In genomic region chr15:70375586-70375985, GRCh38 we compare ENCODE assay signal across 26 cellular contexts.
DNase-seq lines count a peak whose midpoint lies in the region; ATAC-seq, FAIRE-seq and TF ChIP-seq lines count a peak whose summit lies in the region.
"Had no signal": no experiment of that assay in that cellular context is flagged by ENCODE, and none has a peak within 500 bp of the region (broad histone marks: within the 10 kb centered on the region; RNA-seq: fewer than 3 reads in every experiment).

No MANE protein-coding gene starts in this region.

- H3K9me3 ChIP-seq in breast epithelium = no peaks in the 10 kb centered on the region
- H3K9me3 ChIP-seq in keratinocyte (ENCODE audit: control insufficient read depth, low read depth, low read length) = no peaks in the 10 kb centered on the region
- H3K9me3 ChIP-seq: ascending aorta, sigmoid colon had no signal

- no peaks in the 10 kb centered on the region for H4K20me1 ChIP-seq in keratinocyte (ENCODE audit: control insufficient read depth, extremely low read depth, insufficient read depth, low read length)

- H3K4me1 ChIP-seq in breast epithelium = peaks cover 9 to 23% of the 10 kb centered on the region in 2 donors
- peaks cover 39% of the 10 kb centered on the region for H3K4me1 ChIP-seq in keratinocyte (ENCODE audit: control insufficient read depth, extremely low read depth, insufficient read depth, low read length)

- H3K4me3 ChIP-seq in breast epithelium (peak overlapping the region in 1 of 3 donors; percentile 15), keratinocyte (ENCODE audit: control insufficient read depth in 2 of 3, extremely low read depth in 1 of 3, insufficient read depth in 2 of 3, low read depth in 1 of 3, low read length in 3 of 3) (no peak overlapping the region)
- H3K4me3 ChIP-seq: ascending aorta, K562, sigmoid colon had no signal

- dilution Hi-C loops in keratinocyte (cut with MboI; ENCODE audit: extremely low pct_ligation_motif_present, low sequenced_read_pairs) = no loop called here

- FAIRE-seq in keratinocyte (lab: Jason Lieb, UNC) = no peak
- FAIRE-seq: frontal cortex, GM19239, K562, TTC549 had no signal

- peak; percentile 9 for DNase-seq in activated T-cell treated with anti-CD3 and anti-CD28 coated beads, Interleukin-2, amount 50 U/mL, for 24 hours
- DNase-seq in activated T-cell treated with anti-CD3 and anti-CD28 coated beads, Interleukin-2, amount 50 U/mL, for 72 hours = no peak
- no peak for DNase-seq in breast epithelium (ENCODE audit: low spot score in 2 of 2)
- no peak for DNase-seq in keratinocyte (ENCODE audit: low read depth, low spot score)
- DNase-seq in type B pancreatic cell (ENCODE audit: extremely low spot score, unreplicated experiment) = peak; percentile 39
- no peak for DNase-seq in NCI-H1105 treated with DMSO at 0.1 percent for 48 hours (lab: John Stamatoyannopoulos, UW)
- no peak for DNase-seq in activated T-helper 1 cell treated with anti-CD3 and anti-CD28 coated beads, Interleukin-12 subunit alpha, Interleukin-12 subunit beta, Interleukin-2, Interleukin-4 antibody, amounts not matched to agents 30 ng/mL and 10 ng/mL and 1 ng/mL, durations not matched to agents 14 hours and 24 hours and 36 hours (ENCODE audit: low spot score)
- DNase-seq in DMS79 (lab: John Stamatoyannopoulos, UW) = no peak
- DNase-seq: activated CD4-positive, alpha-beta T cell treated with anti-CD3 and anti-CD28 coated beads for 1 hour; effector memory CD8-positive, alpha-beta T cell; GOT3; mesenchymal stem cell; natural killer cell; NCI-H1694; SIG-M5; substantia nigra; T-helper 1 cell had no signal

- no peaks in the 10 kb centered on the region for H3K9me1 ChIP-seq in keratinocyte (ENCODE audit: control insufficient read depth, extremely low read depth, insufficient read depth, low read length)

- H3K4me3 Mint-ChIP-seq in activated T-cell treated with anti-CD3 and anti-CD28 coated beads, Interleukin-2, amount 50 U/mL, for 24 hours = no peak overlapping the region
- H3K4me3 Mint-ChIP-seq in activated T-cell treated with anti-CD3 and anti-CD28 coated beads, Interleukin-2, amount 50 U/mL, for 72 hours = no peak overlapping the region
- peak overlapping the region; percentile 43 for H3K4me3 Mint-ChIP-seq in type B pancreatic cell
- no peak overlapping the region for H3K4me3 Mint-ChIP-seq in activated T-helper 1 cell treated with anti-CD3 and anti-CD28 coated beads, Interleukin-12 subunit alpha, Interleukin-12 subunit beta, Interleukin-2, Interleukin-4 antibody, amounts not matched to agents 30 ng/mL and 10 ng/mL and 1 ng/mL, durations not matched to agents 14 hours and 24 hours and 36 hours
- H3K4me3 Mint-ChIP-seq: activated CD8-positive, alpha-beta T cell treated with anti-CD3 and anti-CD28 coated beads, Interleukin-2, amount 10 ng/mL, durations not matched to agents 7 days and 5 days; effector memory CD8-positive, alpha-beta T cell; natural killer cell had no signal

- H3K4me1 Mint-ChIP-seq in activated T-cell treated with anti-CD3 and anti-CD28 coated beads, Interleukin-2, amount 50 U/mL, for 24 hours (ENCODE audit: low read depth) = no peaks in the 10 kb centered on the region
- no peaks in the 10 kb centered on the region for H3K4me1 Mint-ChIP-seq in activated T-cell treated with anti-CD3 and anti-CD28 coated beads, Interleukin-2, amount 50 U/mL, for 72 hours (ENCODE audit: low read depth)
- H3K4me1 Mint-ChIP-seq in type B pancreatic cell (ENCODE audit: unreplicated experiment) = peaks cover 27% of the 10 kb centered on the region
- no peaks in the 10 kb centered on the region for H3K4me1 Mint-ChIP-seq in activated T-helper 1 cell treated with anti-CD3 and anti-CD28 coated beads, Interleukin-12 subunit alpha, Interleukin-12 subunit beta, Interleukin-2, Interleukin-4 antibody, amounts not matched to agents 30 ng/mL and 10 ng/mL and 1 ng/mL, durations not matched to agents 14 hours and 24 hours and 36 hours (ENCODE audit: low read depth)

- H3K27ac ChIP-seq in breast epithelium (peak overlapping the region; percentile 61 to 75), keratinocyte (ENCODE audit: control insufficient read depth, insufficient read depth, low read length) (no peak overlapping the region)
- H3K27ac ChIP-seq: ascending aorta, C4-2B had no signal

- no peak for ATAC-seq in activated T-cell treated with anti-CD3 and anti-CD28 coated beads, Interleukin-2, amount 50 U/mL, for 72 hours (replicated peaks in 1 of 2)
- ATAC-seq: activated CD8-positive, alpha-beta T cell treated with anti-CD3 and anti-CD28 coated beads, Interleukin-2, amount 10 ng/mL, durations not matched to agents 7 days and 5 days; activated naive CD4-positive, alpha-beta T cell treated with anti-CD3 and anti-CD28 coated beads, Interleukin-2, amount 50 U/mL, for 72 hours; effector memory CD8-positive, alpha-beta T cell; K562; natural killer cell had no signal

- no peak for TF ChIP-seq POLR2A in breast epithelium (IDR thresholded peaks at IDR 0.05)

- H3K36me3 Mint-ChIP-seq in activated T-cell treated with anti-CD3 and anti-CD28 coated beads, Interleukin-2, amount 50 U/mL, for 24 hours (ENCODE audit: low read depth) = no peaks in the 10 kb centered on the region
- H3K36me3 Mint-ChIP-seq in activated T-cell treated with anti-CD3 and anti-CD28 coated beads, Interleukin-2, amount 50 U/mL, for 72 hours (ENCODE audit: insufficient read depth in 2 of 2) = no peaks in the 10 kb centered on the region
- no peaks in the 10 kb centered on the region for H3K36me3 Mint-ChIP-seq in type B pancreatic cell
- no peaks in the 10 kb centered on the region for H3K36me3 Mint-ChIP-seq in activated T-helper 1 cell treated with anti-CD3 and anti-CD28 coated beads, Interleukin-12 subunit alpha, Interleukin-12 subunit beta, Interleukin-2, Interleukin-4 antibody, amounts not matched to agents 30 ng/mL and 10 ng/mL and 1 ng/mL, durations not matched to agents 14 hours and 24 hours and 36 hours (ENCODE audit: low read depth)
- H3K36me3 Mint-ChIP-seq: activated naive CD4-positive, alpha-beta T cell treated with anti-CD3 and anti-CD28 coated beads, Interleukin-2, amount 50 U/mL, for 72 hours; natural killer cell had no signal

- H3K4me2 ChIP-seq in keratinocyte (ENCODE audit: control insufficient read depth, extremely low read depth, insufficient read depth, low read depth, low read length) = peak overlapping the region; percentile 56

- no peak overlapping the region for H2AFZ ChIP-seq in keratinocyte (ENCODE audit: control insufficient read depth, low read length)

- peaks cover 32% of the 10 kb centered on the region for H3K27me3 Mint-ChIP-seq in activated T-cell treated with anti-CD3 and anti-CD28 coated beads, Interleukin-2, amount 50 U/mL, for 24 hours
- H3K27me3 Mint-ChIP-seq in activated T-cell treated with anti-CD3 and anti-CD28 coated beads, Interleukin-2, amount 50 U/mL, for 72 hours (ENCODE audit: low read depth) = peaks cover 29% of the 10 kb centered on the region
- peaks cover 54% of the 10 kb centered on the region for H3K27me3 Mint-ChIP-seq in type B pancreatic cell
- peaks cover 32% of the 10 kb centered on the region for H3K27me3 Mint-ChIP-seq in activated T-helper 1 cell treated with anti-CD3 and anti-CD28 coated beads, Interleukin-12 subunit alpha, Interleukin-12 subunit beta, Interleukin-2, Interleukin-4 antibody, amounts not matched to agents 30 ng/mL and 10 ng/mL and 1 ng/mL, durations not matched to agents 14 hours and 24 hours and 36 hours (ENCODE audit: insufficient read depth)

- no peak overlapping the region for H3K9ac ChIP-seq in keratinocyte (ENCODE audit: control insufficient read depth, extremely low read depth, insufficient read depth, low read length)

- intact Hi-C loops in breast epithelium (cut with DNase I; ENCODE audit: low total_unique reads) = loop anchor here (10.0 kb wide), 1 partner anchor 89 kb away; no protein-coding TSS in a partner anchor
- intact Hi-C loops in activated T-helper 1 cell treated with anti-CD3 and anti-CD28 coated beads, Interleukin-12 subunit alpha, Interleukin-12 subunit beta, Interleukin-2, Interleukin-4 antibody, amounts not matched to agents 30 ng/mL and 10 ng/mL and 1 ng/mL, durations not matched to agents 14 hours and 24 hours and 36 hours (cut with micrococcal nuclease) = no loop called here

- peaks cover 0 to 3% of the 10 kb centered on the region in 2 donors for H3K27me3 ChIP-seq in breast epithelium
- peaks cover 2% of the 10 kb centered on the region for H3K27me3 ChIP-seq in keratinocyte (ENCODE audit: control insufficient read depth, extremely low read depth, insufficient read depth, low read length)
- H3K27me3 ChIP-seq: ascending aorta, sigmoid colon had no signal

- H3K36me3 ChIP-seq in breast epithelium (no peaks in the 10 kb centered on the region), keratinocyte (ENCODE audit: control insufficient read depth in 2 of 2, extremely low read depth in 1 of 2, insufficient read depth in 2 of 2, low read length in 2 of 2) (no peaks in the 10 kb centered on the region)
- H3K36me3 ChIP-seq: ascending aorta, sigmoid colon had no signal

- H3K79me2 ChIP-seq in keratinocyte (ENCODE audit: control insufficient read depth, insufficient read depth, low read length) = no peaks in the 10 kb centered on the region

- no peak overlapping the region for H3K27ac Mint-ChIP-seq in activated T-cell treated with anti-CD3 and anti-CD28 coated beads, Interleukin-2, amount 50 U/mL, for 24 hours
- H3K27ac Mint-ChIP-seq in activated T-cell treated with anti-CD3 and anti-CD28 coated beads, Interleukin-2, amount 50 U/mL, for 72 hours = no peak overlapping the region
- no peak overlapping the region for H3K27ac Mint-ChIP-seq in type B pancreatic cell
- H3K27ac Mint-ChIP-seq in activated T-helper 1 cell treated with anti-CD3 and anti-CD28 coated beads, Interleukin-12 subunit alpha, Interleukin-12 subunit beta, Interleukin-2, Interleukin-4 antibody, amounts not matched to agents 30 ng/mL and 10 ng/mL and 1 ng/mL, durations not matched to agents 14 hours and 24 hours and 36 hours = no peak overlapping the region
- H3K27ac Mint-ChIP-seq: activated CD8-positive, alpha-beta T cell treated with anti-CD3 and anti-CD28 coated beads, Interleukin-2, amount 10 ng/mL, durations not matched to agents 7 days and 5 days; activated naive CD4-positive, alpha-beta T cell treated with anti-CD3 and anti-CD28 coated beads, Interleukin-2, amount 50 U/mL, for 72 hours; effector memory CD8-positive, alpha-beta T cell; natural killer cell had no signal

- no peak for TF ChIP-seq CTCF in breast epithelium (IDR thresholded peaks at IDR 0.05)
- no peak for TF ChIP-seq CTCF in keratinocyte (optimal IDR thresholded peaks at IDR 0.05 in 1 of 3, IDR thresholded peaks at IDR 0.05 in 1 of 3, conservative IDR thresholded peaks at IDR 0.05 in 1 of 3; ENCODE audit: extremely low read depth in 1 of 3, insufficient read depth in 2 of 3, low read length in 3 of 3)
- no peak for TF ChIP-seq CTCF in type B pancreatic cell (conservative IDR thresholded peaks at IDR 0.05)

- no peaks in the 10 kb centered on the region for H3K9me3 Mint-ChIP-seq in activated T-cell treated with anti-CD3 and anti-CD28 coated beads, Interleukin-2, amount 50 U/mL, for 24 hours
- H3K9me3 Mint-ChIP-seq in activated T-cell treated with anti-CD3 and anti-CD28 coated beads, Interleukin-2, amount 50 U/mL, for 72 hours = no peaks in the 10 kb centered on the region
- no peaks in the 10 kb centered on the region for H3K9me3 Mint-ChIP-seq in type B pancreatic cell
- H3K9me3 Mint-ChIP-seq in activated T-helper 1 cell treated with anti-CD3 and anti-CD28 coated beads, Interleukin-12 subunit alpha, Interleukin-12 subunit beta, Interleukin-2, Interleukin-4 antibody, amounts not matched to agents 30 ng/mL and 10 ng/mL and 1 ng/mL, durations not matched to agents 14 hours and 24 hours and 36 hours = no peaks in the 10 kb centered on the region
- H3K9me3 Mint-ChIP-seq: activated naive CD4-positive, alpha-beta T cell treated with anti-CD3 and anti-CD28 coated beads, Interleukin-2, amount 50 U/mL, for 72 hours; effector memory CD8-positive, alpha-beta T cell; natural killer cell had no signal

Comparison
In these comparisons a context has a peak if more than half of its experiments do, and no peak if none do; other contexts are left out.
1. DNase-seq: peak in activated T-cell treated with anti-CD3 and anti-CD28 coated beads, Interleukin-2, amount 50 U/mL, for 24 hours (single experiment) and type B pancreatic cell (single experiment); none in activated T-cell treated with anti-CD3 and anti-CD28 coated beads, Interleukin-2, amount 50 U/mL, for 72 hours (0 of 2), breast epithelium (0 of 2), keratinocyte (single experiment), NCI-H1105 treated with DMSO at 0.1 percent for 48 hours (single experiment), activated T-helper 1 cell treated with anti-CD3 and anti-CD28 coated beads, Interleukin-12 subunit alpha, Interleukin-12 subunit beta, Interleukin-2, Interleukin-4 antibody, amounts not matched to agents 30 ng/mL and 10 ng/mL and 1 ng/mL, durations not matched to agents 14 hours and 24 hours and 36 hours (single experiment) and DMS79 (single experiment).